Comparison of ENCODE assay signal across 20 cellular contexts in the genomic region with DNA sequence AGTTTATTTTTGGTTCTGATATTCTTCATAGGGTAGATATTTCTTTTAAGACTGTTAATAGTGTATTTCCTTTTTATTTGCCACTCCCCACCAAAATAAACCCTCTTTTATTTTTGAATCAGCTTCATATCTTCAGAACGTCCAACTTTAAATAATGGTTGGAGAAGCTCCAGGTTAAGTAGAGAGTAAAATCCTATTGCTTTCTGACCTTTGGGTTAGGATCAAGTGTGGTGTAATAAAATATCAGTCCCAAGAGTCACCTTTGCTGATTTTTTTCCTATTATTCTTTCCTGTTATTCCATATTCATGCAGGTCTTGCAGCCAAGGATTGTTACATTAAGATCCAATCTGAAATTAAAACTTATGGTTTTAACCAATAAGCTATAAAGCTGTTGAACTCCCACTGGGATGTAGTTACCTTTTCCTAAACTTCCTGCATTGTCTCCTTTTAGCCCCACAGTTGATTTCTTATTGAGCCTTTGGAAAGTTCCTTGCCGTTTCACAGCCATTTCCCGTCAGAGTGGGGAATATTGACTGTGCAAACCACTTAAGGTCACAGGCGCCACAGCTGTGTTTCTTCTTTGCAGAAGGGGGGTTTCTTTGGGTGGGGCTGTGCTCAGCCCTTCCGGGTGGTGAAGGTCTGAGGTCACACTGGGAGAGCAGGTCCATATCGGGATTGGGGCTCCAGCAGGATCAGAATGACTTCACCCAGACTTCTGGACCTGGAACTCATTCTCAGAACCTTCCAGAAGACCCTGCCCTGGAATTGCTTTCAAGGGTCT.
DNase-seq lines count a peak whose midpoint lies in the region; ATAC-seq and TF ChIP-seq lines count a peak whose summit lies in the region.
"Had no signal": no experiment of that assay in that cellular context is flagged by ENCODE, and none has a peak within 500 bp of the region (broad histone marks: within the 10 kb centered on the region; RNA-seq: fewer than 3 reads in every experiment).

No MANE protein-coding gene starts in this region.

- no peak overlapping the region for H3K27ac ChIP-seq in right atrium auricular region
- H3K27ac ChIP-seq in muscle layer of duodenum (ENCODE audit: low read length) = peak overlapping the region; percentile 39
- H3K27ac ChIP-seq: A549; BLaER1 treated with 17β-estradiol and CSF1 and Interleukin-3, amounts not matched to agents 10 nM and 100 nM; PC-9 had no signal

- ATAC-seq in left cardiac atrium (peak in 1 of 2 donors; percentile 71), left ventricle myocardium superior (peak; percentile 43), HG03135 (IDR thresholded peaks at IDR 0.05; ENCODE audit: unreplicated experiment) (no peak)
- ATAC-seq: A549, HCT116, K562 had no signal

- H3K4me1 ChIP-seq in right atrium auricular region (peaks cover 0 to 14% of the 10 kb centered on the region in 2 donors), muscle layer of duodenum (ENCODE audit: control insufficient read depth in 1 of 2, insufficient read depth in 2 of 2, low read length in 2 of 2) (peaks cover 0 to 22% of the 10 kb centered on the region in 2 donors)
- H3K4me1 ChIP-seq: A549 had no signal

- H3K4me3 ChIP-seq in right atrium auricular region (no peak overlapping the region), muscle layer of duodenum (ENCODE audit: low read depth in 1 of 2, low read length in 2 of 2) (no peak overlapping the region)
- H3K4me3 ChIP-seq: A549; BLaER1 treated with 17β-estradiol and CSF1 and Interleukin-3, amounts not matched to agents 10 nM and 100 nM; K562; PC-9 had no signal

- H3K9me3 ChIP-seq in right atrium auricular region (no peaks in the 10 kb centered on the region), muscle layer of duodenum (ENCODE audit: control insufficient read depth in 1 of 2, low read length in 2 of 2) (peaks cover 1 to 5% of the 10 kb centered on the region in 2 donors)

- TF ChIP-seq CTCF in right atrium auricular region (IDR thresholded peaks at IDR 0.05) = no peak

- intact Hi-C loops in left cardiac atrium (cut with DNase I) = no loop called here
- intact Hi-C loops in left ventricle myocardium superior (cut with micrococcal nuclease) = no loop called here

- H3K36me3 ChIP-seq in right atrium auricular region (no peaks in the 10 kb centered on the region), muscle layer of duodenum (ENCODE audit: control insufficient read depth in 1 of 2, insufficient read depth in 2 of 2, low read length in 2 of 2) (no peaks in the 10 kb centered on the region)

- DNase-seq in left cardiac atrium (peak; percentile 35), right atrium auricular region (ENCODE audit: low spot score) (no peak), left ventricle myocardium superior (no peak)
- no peak for DNase-seq in activated CD4-positive, alpha-beta T cell treated with anti-CD3 and anti-CD28 coated beads, Interleukin-2, amount 50 U/mL, for 4 hours
- no peak for DNase-seq in activated CD8-positive, alpha-beta memory T cell treated with anti-CD3 and anti-CD28 coated beads, Interleukin-2, amount 50 U/mL, for 4 hours
- DNase-seq: AML-193; CD4-positive, alpha-beta T cell; MV-4-11; NCI-H1105; NCI-H1436 treated with DMSO at 0.1 percent for 48 hours; NCI-H187 treated with DMSO at 0.1 percent for 48 hours; NCI-H526 treated with DMSO at 0.1 percent for 48 hours; PC-9; SHP77 had no signal

- no peaks in the 10 kb centered on the region for H3K27me3 ChIP-seq in right atrium auricular region
- H3K27me3 ChIP-seq in muscle layer of duodenum (ENCODE audit: low read depth, low read length) = no peaks in the 10 kb centered on the region
- H3K27me3 ChIP-seq: BLaER1 treated with 17β-estradiol and CSF1 and Interleukin-3, amounts not matched to agents 10 nM and 100 nM had no signal
